In genomic region chr4:158811704-158812103, GRCh38 we compare ENCODE assay signal across 8 cellular contexts. TPM values are rescaled to one million over a fixed set of nuclear protein-coding genes. Genes with fewer than 3 reads are reported as not detected.
DNase-seq lines count a peak whose midpoint lies in the region; ATAC-seq and TF ChIP-seq lines count a peak whose summit lies in the region.

No MANE protein-coding gene starts in this region.

- peak overlapping the region; percentile 58 for H3K9ac ChIP-seq in Loucy (ENCODE audit: low read depth, low read length, poor library complexity, severe bottlenecking)

- H3K27me3 ChIP-seq in Loucy (ENCODE audit: insufficient read depth, low read length, poor library complexity, severe bottlenecking), result no peaks in the 10 kb centered on the region

- peaks cover 76 to 89% (median 87%) of the 10 kb centered on the region in 3 donors for H3K27me3 Mint-ChIP-seq in naive B cell
- no peaks in the 10 kb centered on the region for H3K27me3 Mint-ChIP-seq in activated T-helper 2 cell treated with anti-CD3 and anti-CD28 coated beads, Interferon-gamma antibody, Interleukin-2, Interleukin-4, amounts not matched to agents 10 μg/mL and 5 μg/mL and 100 μg/mL, durations not matched to agents 14 hours and 24 hours and 36 hours (ENCODE audit: low read depth)

- no peak overlapping the region for H2AFZ ChIP-seq in Loucy (ENCODE audit: low read length)

- no peak for DNase-seq in caudate nucleus (lab: John Stamatoyannopoulos, UW)
- DNase-seq in naive B cell, result peak; percentile 41
- DNase-seq in activated T-helper 2 cell treated with anti-CD3 and anti-CD28 coated beads, Interferon-gamma antibody, Interleukin-2, Interleukin-4, amounts not matched to agents 10 μg/mL and 5 μg/mL and 100 μg/mL, durations not matched to agents 14 hours and 24 hours and 36 hours (ENCODE audit: low spot score), result no peak

- intact Hi-C loops in activated T-helper 2 cell treated with anti-CD3 and anti-CD28 coated beads, Interferon-gamma antibody, Interleukin-2, Interleukin-4, amounts not matched to agents 10 μg/mL and 5 μg/mL and 100 μg/mL, durations not matched to agents 14 hours and 24 hours and 36 hours (cut with micrococcal nuclease), result loop anchor here (2.0 kb wide), 2 partner anchors 15 to 43 kb away; partner anchors contain the start of gene FNIP2

- H3K36me3 Mint-ChIP-seq in naive B cell, result peaks cover 0 to 24% of the 10 kb centered on the region in 2 donors
- no peaks in the 10 kb centered on the region for H3K36me3 Mint-ChIP-seq in activated T-helper 2 cell treated with anti-CD3 and anti-CD28 coated beads, Interferon-gamma antibody, Interleukin-2, Interleukin-4, amounts not matched to agents 10 μg/mL and 5 μg/mL and 100 μg/mL, durations not matched to agents 14 hours and 24 hours and 36 hours (ENCODE audit: low read depth)

- no peaks in the 10 kb centered on the region for H3K36me3 ChIP-seq in Loucy (ENCODE audit: insufficient read depth, low read length)

- ATAC-seq in GM18868 (IDR thresholded peaks at IDR 0.05; ENCODE audit: unreplicated experiment), result peak; percentile 22
- ATAC-seq in naive B cell (ENCODE audit: low read depth in 2 of 2), result peak; percentile 59 to 68
- no peak for ATAC-seq in HG03097 (IDR thresholded peaks at IDR 0.05; ENCODE audit: low FRiP score, unreplicated experiment)
- ATAC-seq in GM19035 (IDR thresholded peaks at IDR 0.05; ENCODE audit: unreplicated experiment), result no peak
- ATAC-seq in activated CD4-positive, CD25-positive, alpha-beta regulatory T cell treated with anti-CD3 and anti-CD28 coated beads, Interleukin-2, amount 50 U/mL, for 24 hours, result no peak

- H3F3A ChIP-seq in Loucy (ENCODE audit: low read depth), result peaks cover 15% of the 10 kb centered on the region

- H3K4me1 Mint-ChIP-seq in naive B cell, result peaks cover 14 to 25% (median 16%) of the 10 kb centered on the region in 3 donors
- H3K4me1 Mint-ChIP-seq in activated T-helper 2 cell treated with anti-CD3 and anti-CD28 coated beads, Interferon-gamma antibody, Interleukin-2, Interleukin-4, amounts not matched to agents 10 μg/mL and 5 μg/mL and 100 μg/mL, durations not matched to agents 14 hours and 24 hours and 36 hours (ENCODE audit: low read depth), result peaks cover 37% of the 10 kb centered on the region

- H3K4me3 Mint-ChIP-seq in naive B cell, result no peak overlapping the region
- H3K4me3 Mint-ChIP-seq in activated T-helper 2 cell treated with anti-CD3 and anti-CD28 coated beads, Interferon-gamma antibody, Interleukin-2, Interleukin-4, amounts not matched to agents 10 μg/mL and 5 μg/mL and 100 μg/mL, durations not matched to agents 14 hours and 24 hours and 36 hours (ENCODE audit: low read depth), result no peak overlapping the region

- H3K9me3 Mint-ChIP-seq in naive B cell, result peaks cover 2 to 55% (median 5%) of the 10 kb centered on the region in 7 donors
- no peaks in the 10 kb centered on the region for H3K9me3 Mint-ChIP-seq in activated T-helper 2 cell treated with anti-CD3 and anti-CD28 coated beads, Interferon-gamma antibody, Interleukin-2, Interleukin-4, amounts not matched to agents 10 μg/mL and 5 μg/mL and 100 μg/mL, durations not matched to agents 14 hours and 24 hours and 36 hours

- H3K4me3 ChIP-seq in Loucy (ENCODE audit: low read length, poor library complexity, severe bottlenecking), result no peak overlapping the region

- no peaks in the 10 kb centered on the region for H3K9me2 ChIP-seq in Loucy (replicated peaks; ENCODE audit: low read depth, low read length)

- TF ChIP-seq CTCF in Loucy (conservative IDR thresholded peaks at IDR 0.05; ENCODE audit: low read length), result no peak

- H3K9me3 ChIP-seq in Loucy (ENCODE audit: insufficient read depth, low read depth, low read length), result no peaks in the 10 kb centered on the region

- H3K27ac ChIP-seq in caudate nucleus (ENCODE audit: low read depth, low read length), result peak overlapping the region; percentile 37

- peaks cover 68% of the 10 kb centered on the region for H3K4me1 ChIP-seq in Loucy (ENCODE audit: insufficient read depth, low read length, poor library complexity, severe bottlenecking)

- H3K79me2 ChIP-seq in Loucy (ENCODE audit: insufficient read depth, low read length), result peaks cover 79% of the 10 kb centered on the region

- H3K27ac Mint-ChIP-seq in naive B cell, result no peak overlapping the region
- H3K27ac Mint-ChIP-seq in activated T-helper 2 cell treated with anti-CD3 and anti-CD28 coated beads, Interferon-gamma antibody, Interleukin-2, Interleukin-4, amounts not matched to agents 10 μg/mL and 5 μg/mL and 100 μg/mL, durations not matched to agents 14 hours and 24 hours and 36 hours, result no peak overlapping the region

- no peaks in the 10 kb centered on the region for H4K20me1 ChIP-seq in Loucy (ENCODE audit: insufficient read depth, low read length, poor library complexity, severe bottlenecking)

- peak overlapping the region; percentile 34 for H3K4me2 ChIP-seq in Loucy (ENCODE audit: low read depth, low read length, poor library complexity, severe bottlenecking)

RNA-seq across cellular contexts. Expression of gene FNIP2, which starts 42.9 kb away (rescaled TPM):
- polyA plus RNA-seq in naive B cell (ENCODE audit: low read depth in 6 of 6), result not detected
- total RNA-seq in activated T-helper 2 cell treated with anti-CD3 and anti-CD28 coated beads, Interferon-gamma antibody, Interleukin-2, Interleukin-4, amounts not matched to agents 10 μg/mL and 5 μg/mL and 100 μg/mL, durations not matched to agents 14 hours and 24 hours and 36 hours, result 10.5 and 11.9 TPM in 2 replicates

Comparison
In these comparisons a context has a peak if more than half of its experiments do, and no peak if none do; other contexts are left out.
1. ATAC-seq: peak in GM18868 (single experiment) and naive B cell (2 of 2); none in HG03097 (single experiment), GM19035 (single experiment) and activated CD4-positive, CD25-positive, alpha-beta regulatory T cell treated with anti-CD3 and anti-CD28 coated beads, Interleukin-2, amount 50 U/mL, for 24 hours (0 of 2).